ENCODE assay signal across 23 cellular contexts in genomic region chr17:56351675-56352074, GRCh38.
"Had no signal": no experiment of that assay in that cellular context is flagged by ENCODE, and none has a peak within 500 bp of the region (broad histone marks: within the 10 kb centered on the region; RNA-seq: fewer than 3 reads in every experiment).

No MANE protein-coding gene starts in this region.

- H3K36me3 Mint-ChIP-seq: activated CD4-positive, alpha-beta memory T cell treated with anti-CD3 and anti-CD28 coated beads for 36 hours; memory B cell; naive B cell; stimulated activated memory B cell treated with anti-CD40 and anti-IgM and Interleukin-4, amounts not matched to agents 10 μg/mL and 1 μg/mL and 100 μg/mL, for 72 hours had no signal

- H3K9me3 Mint-ChIP-seq: activated CD4-positive, alpha-beta memory T cell treated with anti-CD3 and anti-CD28 coated beads for 36 hours; activated naive CD4-positive, alpha-beta T cell treated with anti-CD3 and anti-CD28 coated beads for 36 hours had no signal

- DNase-seq: activated CD4-positive, alpha-beta memory T cell treated with anti-CD3 and anti-CD28 coated beads for 36 hours; activated CD4-positive, alpha-beta T cell treated with anti-CD3 and anti-CD28 coated beads for 48 hours; activated effector memory CD4-positive, alpha-beta T cell treated with Interleukin-2 at 50 U/mL for 16 hours; activated naive CD4-positive, alpha-beta T cell treated with anti-CD3 and anti-CD28 coated beads for 36 hours; activated T-cell treated with anti-CD3 and anti-CD28 coated beads, Interleukin-2, amount 50 U/mL, for 48 hours; amygdala; cerebellar nuclear complex; esophagus squamous epithelium; head of caudate nucleus; naive B cell; occipital lobe; posterior cingulate gyrus; small intestine; stimulated activated CD4-positive, alpha-beta T cell treated with anti-CD3 and anti-CD28 coated beads, Interleukin-2, amount 100 ng/mL, for 24 hours; stomach; T-helper 9 cell; transverse colon had no signal

- H3K27ac Mint-ChIP-seq: activated CD4-positive, alpha-beta memory T cell treated with anti-CD3 and anti-CD28 coated beads for 36 hours; activated naive CD4-positive, alpha-beta T cell treated with anti-CD3 and anti-CD28 coated beads for 36 hours; memory B cell; naive B cell; stimulated activated memory B cell treated with anti-CD40 and anti-IgM and Interleukin-4, amounts not matched to agents 10 μg/mL and 1 μg/mL and 100 μg/mL, for 72 hours had no signal

- H3K27ac ChIP-seq: coronary artery, esophagus squamous epithelium, gastroesophageal sphincter, suprapubic skin, transverse colon, vagina had no signal

- H3K4me3 ChIP-seq: coronary artery, esophagus squamous epithelium, gastroesophageal sphincter, stomach, suprapubic skin, transverse colon, vagina had no signal

- FAIRE-seq: small intestine had no signal

- H3K27me3 ChIP-seq: esophagus squamous epithelium, gastroesophageal sphincter, stomach, suprapubic skin, transverse colon, vagina had no signal

- H3K4me1 Mint-ChIP-seq: memory B cell; naive B cell; stimulated activated memory B cell treated with anti-CD40 and anti-IgM and Interleukin-4, amounts not matched to agents 10 μg/mL and 1 μg/mL and 100 μg/mL, for 72 hours had no signal

- H3K4me3 Mint-ChIP-seq: activated CD4-positive, alpha-beta memory T cell treated with anti-CD3 and anti-CD28 coated beads for 36 hours; activated naive CD4-positive, alpha-beta T cell treated with anti-CD3 and anti-CD28 coated beads for 36 hours; memory B cell; naive B cell; stimulated activated memory B cell treated with anti-CD40 and anti-IgM and Interleukin-4, amounts not matched to agents 10 μg/mL and 1 μg/mL and 100 μg/mL, for 72 hours had no signal

- H3K4me1 ChIP-seq: esophagus squamous epithelium, gastroesophageal sphincter, suprapubic skin, transverse colon, vagina had no signal

- H3K9me3 ChIP-seq: esophagus squamous epithelium, gastroesophageal sphincter, stomach, suprapubic skin, vagina had no signal

- H3K36me3 ChIP-seq: esophagus squamous epithelium, gastroesophageal sphincter, stomach, suprapubic skin, transverse colon, vagina had no signal
